ENCODE assay signal across 9 cellular contexts in the genomic region with DNA sequence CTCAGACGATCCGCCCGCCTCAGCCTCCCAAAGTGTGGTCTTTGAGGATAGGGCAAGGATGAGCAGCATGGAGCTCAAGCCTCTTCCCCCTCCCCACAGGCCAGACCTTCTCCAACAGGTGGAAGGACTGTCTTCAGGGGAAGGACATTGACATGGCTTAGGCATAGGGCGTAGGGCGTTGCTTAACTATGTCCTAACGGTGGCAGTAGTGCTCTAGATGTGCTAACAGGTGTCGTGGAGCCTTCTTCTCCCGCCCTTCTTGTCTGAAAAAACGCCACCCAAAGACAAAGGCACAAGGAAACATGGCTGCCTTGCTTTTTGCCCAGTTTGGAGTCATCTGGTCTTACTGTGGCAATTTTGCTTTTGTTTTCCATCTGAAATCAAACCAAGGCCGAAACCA.
DNase-seq lines count a peak whose midpoint lies in the region; ATAC-seq and TF ChIP-seq lines count a peak whose summit lies in the region.
"Had no signal": no experiment of that assay in that cellular context is flagged by ENCODE, and none has a peak within 500 bp of the region (broad histone marks: within the 10 kb centered on the region; RNA-seq: fewer than 3 reads in every experiment).

No MANE protein-coding gene starts in this region.

- H3K9me3 Mint-ChIP-seq in GM23338 (peaks cover 7% of the 10 kb centered on the region; the same call in 2 of the 3 replicates), Calu3 (ENCODE audit: low read depth, unreplicated experiment) (peaks cover 2% of the 10 kb centered on the region)

- H3K9me2 ChIP-seq in GM23338 (ENCODE audit: insufficient read depth) = no peaks in the 10 kb centered on the region

- no peaks in the 10 kb centered on the region for H3K36me3 ChIP-seq in muscle layer of colon (ENCODE audit: insufficient read depth, low read length)
- H3K36me3 ChIP-seq in GM23338 (ENCODE audit: insufficient read depth) = peaks cover 16% of the 10 kb centered on the region; the same call in 1 of the 2 replicates

- H2AFZ ChIP-seq in GM23338 = no peak overlapping the region

- H3K4me1 Mint-ChIP-seq in GM23338 (peaks cover 4% of the 10 kb centered on the region; the same call in 1 of the 3 replicates), Calu3 (ENCODE audit: low read depth, unreplicated experiment) (no peaks in the 10 kb centered on the region)

- H3K27me3 Mint-ChIP-seq in GM23338 (ENCODE audit: insufficient read depth, low read depth, poor library complexity) (peaks cover 3% of the 10 kb centered on the region), Calu3 (ENCODE audit: unreplicated experiment) (no peaks in the 10 kb centered on the region)

- H3K27me3 ChIP-seq in muscle layer of colon (ENCODE audit: control insufficient read depth in 1 of 2, insufficient read depth in 2 of 2, low read length in 2 of 2) (peaks cover 0 to 5% of the 10 kb centered on the region in 2 donors), GM23338 (ENCODE audit: insufficient read depth) (no peaks in the 10 kb centered on the region)

- no peaks in the 10 kb centered on the region for H3F3A ChIP-seq in GM23338 (replicated peaks; ENCODE audit: low read depth)

- peak overlapping the region; percentile 11 for H3K9ac ChIP-seq in muscle layer of colon (ENCODE audit: low read length)
- H3K9ac ChIP-seq: KMS-11 had no signal

- H3K27ac ChIP-seq in muscle layer of colon (ENCODE audit: low read depth, low read length) = no peak overlapping the region
- no peak overlapping the region for H3K27ac ChIP-seq in GM23338 (ENCODE audit: low read depth)
- H3K27ac ChIP-seq: KMS-11 had no signal

- BruUV-seq in Calu3 (replicated peaks; lab: Mats Ljungman, UMichigan) = no TSS peak

- no peak overlapping the region for H3K4me2 ChIP-seq in GM23338
- H3K4me2 ChIP-seq: KMS-11 had no signal

- H3K27ac Mint-ChIP-seq in GM23338 (no peak overlapping the region), Calu3 (ENCODE audit: unreplicated experiment) (no peak overlapping the region)

- DNase-seq in activated T-cell treated with anti-CD3 and anti-CD28 coated beads, Interleukin-2, amount 50 U/mL, for 48 hours = peak; percentile 80 to 81
- no peak for DNase-seq in NCI-H1436 (lab: John Stamatoyannopoulos, UW)
- no peak for DNase-seq in NCI-H1694 treated with DMSO at 0.1 percent for 48 hours (lab: John Stamatoyannopoulos, UW)
- no peak for DNase-seq in GM23338 (ENCODE audit: low spot score)
- no peak for DNase-seq in Calu3

- H3K9me3 ChIP-seq in muscle layer of colon (ENCODE audit: low read length) = no peaks in the 10 kb centered on the region

- H3K4me3 ChIP-seq in GM12875 (ENCODE audit: low read depth, low read length) (peak overlapping the region; percentile 35), muscle layer of colon (ENCODE audit: low read depth in 1 of 2, low read length in 2 of 2) (peak overlapping the region; percentile 41 to 55), GM23338 (no peak overlapping the region)

- H4K20me1 ChIP-seq in GM23338 (replicated peaks; ENCODE audit: insufficient read depth) = no peaks in the 10 kb centered on the region

- peaks cover 85% of the 10 kb centered on the region for H3K36me3 Mint-ChIP-seq in GM23338 (ENCODE audit: low read depth)
- H3K36me3 Mint-ChIP-seq in Calu3 (ENCODE audit: insufficient read depth, unreplicated experiment) = peaks cover 4% of the 10 kb centered on the region

- intact Hi-C loops in Calu3 (cut with micrococcal nuclease; ENCODE audit: unreplicated experiment) = no loop called here

- TF ChIP-seq CTCF in GM12875 (IDR thresholded peaks at IDR 0.05; ENCODE audit: borderline replicate concordance, insufficient read depth, low read depth, low read length) = peak; percentile 62
- 0 out of 4 replicates have a peak, but pooled peaks of 1 of the 2 experiments have one; percentile 2 for TF ChIP-seq CTCF in GM23338 (conservative IDR thresholded peaks at IDR 0.05; ENCODE audit: low read depth in 2 of 2)
- TF ChIP-seq CTCF in Calu3 (IDR thresholded peaks at IDR 0.05; ENCODE audit: unreplicated experiment) = no peak

- no peak overlapping the region for H3K4me3 Mint-ChIP-seq in GM23338
- H3K4me3 Mint-ChIP-seq in Calu3 (ENCODE audit: low read depth, unreplicated experiment) = no peak overlapping the region

- H3K4me1 ChIP-seq in muscle layer of colon (ENCODE audit: insufficient read depth, low read length) (peaks cover 11% of the 10 kb centered on the region), GM23338 (ENCODE audit: insufficient read depth) (no peaks in the 10 kb centered on the region)

- ATAC-seq in HG02852 (IDR thresholded peaks at IDR 0.05; ENCODE audit: unreplicated experiment) = peak; percentile 70
- ATAC-seq in GM23338 = no peak

- no peaks in the 10 kb centered on the region for H3K79me2 ChIP-seq in GM23338 (replicated peaks; ENCODE audit: insufficient read depth)

- CTCF ChIA-PET in Calu3 (lab: Charles Lee) = no interaction called here

TF ChIP-seq in GM23338, 12 proteins besides CTCF, POLR2A, EP300 and RAD21 (continues in another document):
- no peak for TF ChIP-seq POLR2AphosphoS5 (IDR thresholded peaks at IDR 0.05; ENCODE audit: low read depth)
- no peak for TF ChIP-seq NANOG (IDR thresholded peaks at IDR 0.05; ENCODE audit: borderline replicate concordance)
- no peak for TF ChIP-seq ZNF331 (CRISPR knock-in tag; IDR thresholded peaks at IDR 0.05; ENCODE audit: low read depth)
- TF ChIP-seq, protein P1, sequence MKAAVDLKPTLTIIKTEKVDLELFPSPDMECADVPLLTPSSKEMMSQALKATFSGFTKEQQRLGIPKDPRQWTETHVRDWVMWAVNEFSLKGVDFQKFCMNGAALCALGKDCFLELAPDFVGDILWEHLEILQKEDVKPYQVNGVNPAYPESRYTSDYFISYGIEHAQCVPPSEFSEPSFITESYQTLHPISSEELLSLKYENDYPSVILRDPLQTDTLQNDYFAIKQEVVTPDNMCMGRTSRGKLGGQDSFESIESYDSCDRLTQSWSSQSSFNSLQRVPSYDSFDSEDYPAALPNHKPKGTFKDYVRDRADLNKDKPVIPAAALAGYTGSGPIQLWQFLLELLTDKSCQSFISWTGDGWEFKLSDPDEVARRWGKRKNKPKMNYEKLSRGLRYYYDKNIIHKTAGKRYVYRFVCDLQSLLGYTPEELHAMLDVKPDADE (IDR thresholded peaks at IDR 0.05) = no peak
- TF ChIP-seq ZNF114 (CRISPR knock-in tag; IDR thresholded peaks at IDR 0.05) = no peak
- TF ChIP-seq, protein P2, sequence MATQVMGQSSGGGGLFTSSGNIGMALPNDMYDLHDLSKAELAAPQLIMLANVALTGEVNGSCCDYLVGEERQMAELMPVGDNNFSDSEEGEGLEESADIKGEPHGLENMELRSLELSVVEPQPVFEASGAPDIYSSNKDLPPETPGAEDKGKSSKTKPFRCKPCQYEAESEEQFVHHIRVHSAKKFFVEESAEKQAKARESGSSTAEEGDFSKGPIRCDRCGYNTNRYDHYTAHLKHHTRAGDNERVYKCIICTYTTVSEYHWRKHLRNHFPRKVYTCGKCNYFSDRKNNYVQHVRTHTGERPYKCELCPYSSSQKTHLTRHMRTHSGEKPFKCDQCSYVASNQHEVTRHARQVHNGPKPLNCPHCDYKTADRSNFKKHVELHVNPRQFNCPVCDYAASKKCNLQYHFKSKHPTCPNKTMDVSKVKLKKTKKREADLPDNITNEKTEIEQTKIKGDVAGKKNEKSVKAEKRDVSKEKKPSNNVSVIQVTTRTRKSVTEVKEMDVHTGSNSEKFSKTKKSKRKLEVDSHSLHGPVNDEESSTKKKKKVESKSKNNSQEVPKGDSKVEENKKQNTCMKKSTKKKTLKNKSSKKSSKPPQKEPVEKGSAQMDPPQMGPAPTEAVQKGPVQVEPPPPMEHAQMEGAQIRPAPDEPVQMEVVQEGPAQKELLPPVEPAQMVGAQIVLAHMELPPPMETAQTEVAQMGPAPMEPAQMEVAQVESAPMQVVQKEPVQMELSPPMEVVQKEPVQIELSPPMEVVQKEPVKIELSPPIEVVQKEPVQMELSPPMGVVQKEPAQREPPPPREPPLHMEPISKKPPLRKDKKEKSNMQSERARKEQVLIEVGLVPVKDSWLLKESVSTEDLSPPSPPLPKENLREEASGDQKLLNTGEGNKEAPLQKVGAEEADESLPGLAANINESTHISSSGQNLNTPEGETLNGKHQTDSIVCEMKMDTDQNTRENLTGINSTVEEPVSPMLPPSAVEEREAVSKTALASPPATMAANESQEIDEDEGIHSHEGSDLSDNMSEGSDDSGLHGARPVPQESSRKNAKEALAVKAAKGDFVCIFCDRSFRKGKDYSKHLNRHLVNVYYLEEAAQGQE (IDR thresholded peaks at IDR 0.05; ENCODE audit: unreplicated experiment) = no peak
- no peak for TF ChIP-seq EZH2 (IDR thresholded peaks at IDR 0.05; ENCODE audit: low read depth, unreplicated experiment)
- TF ChIP-seq STAT1 (IDR thresholded peaks at IDR 0.05; ENCODE audit: unreplicated experiment) = no peak
- no peak for TF ChIP-seq EZH2phosphoT487 (IDR thresholded peaks at IDR 0.05; ENCODE audit: unreplicated experiment)

Comparison
In these comparisons a context has a peak if more than half of its experiments do, and no peak if none do; other contexts are left out.
1. DNase-seq: peak in activated T-cell treated with anti-CD3 and anti-CD28 coated beads, Interleukin-2, amount 50 U/mL, for 48 hours (2 of 2); none in NCI-H1436 (single experiment), NCI-H1694 treated with DMSO at 0.1 percent for 48 hours (single experiment), GM23338 (single experiment) and Calu3 (single experiment).